Comparison of ENCODE assay signal across 2 cellular contexts in genomic region chr3:48564022-48564421, GRCh38.
TF ChIP-seq lines count a peak whose summit lies in the region.

No MANE protein-coding gene starts in this region.

TF ChIP-seq in GM12891, 5 proteins besides CTCF, POLR2A, EP300 and RAD21 (continued from another document):
- TF ChIP-seq SPI1 (IDR thresholded peaks at IDR 0.05; ENCODE audit: low read depth, low read length) (no peak), TAF1 (IDR thresholded peaks at IDR 0.05; ENCODE audit: low read depth, low read length) (no peak), PAX5 (IDR thresholded peaks at IDR 0.05; ENCODE audit: insufficient read depth, low read length, severe bottlenecking) (no peak)
TF ChIP-seq in GM12891: peak in this region for 0.

TF ChIP-seq in endothelial cell of umbilical vein, 7 proteins besides CTCF, POLR2A, EP300 and RAD21 (continued from another document):
- TF ChIP-seq GATA2 (IDR thresholded peaks at IDR 0.05; ENCODE audit: insufficient read depth, insufficient read length, low read depth, low read length) = no peak
- TF ChIP-seq POLR2AphosphoS5 (IDR thresholded peaks at IDR 0.05; ENCODE audit: insufficient read depth, low read depth, low read length) = peak; percentile 66
- TF ChIP-seq MAX (IDR thresholded peaks at IDR 0.05; ENCODE audit: insufficient read depth, insufficient read length) = no peak
- TF ChIP-seq FOS (IDR thresholded peaks at IDR 0.05; ENCODE audit: borderline replicate concordance, insufficient read depth, low read length) = peak; percentile 91
- peak; percentile 51 for TF ChIP-seq JUN (IDR thresholded peaks at IDR 0.05; ENCODE audit: borderline replicate concordance, insufficient read depth, insufficient read length, low read depth)
TF ChIP-seq in endothelial cell of umbilical vein: peak in this region for 3.
